In the genomic region with DNA sequence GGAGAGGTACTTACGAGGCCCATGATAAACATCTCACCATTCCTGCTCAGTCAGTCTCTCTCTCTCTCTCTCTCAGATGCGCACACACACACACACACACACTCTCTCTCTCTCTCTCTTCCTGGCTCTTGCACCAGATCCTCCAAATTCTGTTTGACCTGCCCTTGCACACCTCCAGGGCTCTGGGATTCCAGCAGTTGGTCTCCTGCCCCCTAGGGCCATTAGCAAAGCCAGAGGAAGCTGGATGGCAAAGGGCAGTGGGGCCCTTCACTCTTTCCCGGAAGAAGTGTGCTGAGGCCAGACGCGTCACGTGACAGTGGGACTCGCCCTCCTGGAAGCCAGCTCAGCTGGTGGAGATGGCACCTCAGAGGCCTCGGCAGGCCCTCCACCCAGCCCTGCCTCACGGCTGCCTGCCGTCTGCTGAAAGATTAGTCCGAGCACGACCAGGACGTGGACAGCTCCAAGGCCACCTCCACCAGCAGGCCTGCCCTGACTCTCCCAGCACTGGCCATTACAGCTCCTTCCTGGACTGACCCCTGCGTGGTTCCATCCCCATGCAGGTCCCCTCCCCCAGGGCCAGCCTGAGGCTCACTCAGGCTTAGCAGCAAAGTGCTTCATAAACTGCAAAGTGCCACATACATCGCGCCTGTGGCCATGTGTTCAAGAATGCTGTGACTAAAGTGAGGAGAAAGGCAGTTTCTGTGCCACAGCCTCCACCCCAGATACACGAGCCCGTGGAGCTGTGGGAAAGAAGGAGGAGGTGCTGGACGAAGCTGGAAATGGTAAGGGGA, we compare ENCODE assay signal across 8 cellular contexts. TPM values are rescaled to one million over a fixed set of nuclear protein-coding genes. Genes with fewer than 3 reads are reported as not detected.
DNase-seq lines count a peak whose midpoint lies in the region; ATAC-seq, FAIRE-seq and TF ChIP-seq lines count a peak whose summit lies in the region.

No MANE protein-coding gene starts in this region.

- 23% methylated on average over 16 of the region's 19 CpGs for WGBS in K562 (ENCODE audit: insufficient coverage, low coverage, missing lambda C conversion rate)
- 62% methylated on average over 19 of the region's 19 CpGs for WGBS in liver

- POLR2A ChIA-PET in K562 (lab: Yijun Ruan, JAX), result interaction anchor here (0.5 to 1.0 kb wide), 6 partner anchors 27 to 1991 kb away, joined by 3 to 4 read pairs (median 3); partner anchors contain the start of gene RPL3

- H3K27ac ChIP-seq in K562 (ENCODE audit: extremely low read depth, low read depth, low read length) (no peak overlapping the region), liver (ENCODE audit: low read depth in 1 of 2, low read length in 2 of 2) (peak overlapping the region; percentile 7 to 17), thoracic aorta (no peak overlapping the region)

- peak; percentile 45 for ATAC-seq in K562
- no peak for ATAC-seq in thoracic aorta (ENCODE audit: insufficient number of reproducible peaks, low FRiP score, low read depth)

- FAIRE-seq in K562 (lab: Jason Lieb, UNC), result peak; percentile 26

- H3K36me3 Mint-ChIP-seq in CD14-positive monocyte, result peaks cover 17 to 19% of the 10 kb centered on the region in 2 donors

- no peak for TF ChIP-seq CTCF in CD14-positive monocyte (IDR thresholded peaks at IDR 0.05)
- TF ChIP-seq CTCF in K562 (IDR thresholded peaks at IDR 0.05 in 2 of 3, conservative IDR thresholded peaks at IDR 0.05 in 1 of 3; ENCODE audit: insufficient read depth in 2 of 3, low read depth in 1 of 3, low read length in 3 of 3), result no peak
- TF ChIP-seq CTCF in liver (IDR thresholded peaks at IDR 0.05; ENCODE audit: low read depth, low read length, missing input control), result no peak
- no peak for TF ChIP-seq CTCF in thoracic aorta (IDR thresholded peaks at IDR 0.05)

- peak overlapping the region; percentile 80 for H2AFZ ChIP-seq in K562 (ENCODE audit: low read depth, low read length)

- CTCF ChIA-PET in K562 (lab: Yijun Ruan, JAX; ENCODE audit: low intra/inter-chr PET ratio), result interaction anchor here (1.0 kb wide), 1 partner anchor 26 kb away, joined by 3 read pairs; no protein-coding TSS in a partner anchor

- H3K27ac Mint-ChIP-seq in CD14-positive monocyte, result peak overlapping the region in 4 of 7 donors; percentile 14 to 77 (median 50)

- in situ Hi-C loops in K562 (cut with MboI), result no loop called here

- H3K27me3 Mint-ChIP-seq in CD14-positive monocyte (ENCODE audit: low read depth in 3 of 3), result peaks cover 82 to 95% (median 89%) of the 10 kb centered on the region in 3 donors

- H3K9me3 ChIP-seq in K562 (replicated peaks; ENCODE audit: control insufficient read depth, insufficient read depth, low read depth, low read length) (no peaks in the 10 kb centered on the region), liver (ENCODE audit: control insufficient read depth in 4 of 4, low read length in 3 of 4) (no peaks in the 10 kb centered on the region), thoracic aorta (no peaks in the 10 kb centered on the region)

- H3K36me3 ChIP-seq in K562 (ENCODE audit: control insufficient read depth, insufficient read depth, low read length) (no peaks in the 10 kb centered on the region), liver (ENCODE audit: control insufficient read depth in 4 of 4, insufficient read depth in 3 of 4, low read depth in 1 of 4, low read length in 3 of 4) (no peaks in the 10 kb centered on the region), thoracic aorta (no peaks in the 10 kb centered on the region)

- H3K4me3 ChIP-seq in K562, result no peak overlapping the region
- H3K4me3 ChIP-seq in liver (ENCODE audit: low read depth in 1 of 3, low read length in 3 of 3), result no peak overlapping the region
- peak overlapping the region; percentile 72 for H3K4me3 ChIP-seq in thoracic aorta

- intact Hi-C loops in CD14-positive monocyte (cut with micrococcal nuclease) (no loop called here), K562 (cut with micrococcal nuclease) (loop anchor here (10.0 kb wide), 1 partner anchor 64 kb away; no protein-coding TSS in a partner anchor)

- peak overlapping the region; percentile 37 for H3K4me2 ChIP-seq in K562 (ENCODE audit: insufficient read depth, low read length)

- no TSS peak for BruUV-seq in K562 (replicated peaks; lab: Mats Ljungman, UMichigan)

- H3K27me3 ChIP-seq in K562 (ENCODE audit: control insufficient read depth in 2 of 2, insufficient read depth in 2 of 2, low read length in 2 of 2) (peaks cover 0 to 4% of the 10 kb centered on the region in 2 experiments; a peak in 2 of 5 replicates), liver (ENCODE audit: control insufficient read depth in 4 of 4, insufficient read depth in 4 of 4, low read length in 3 of 4) (no peaks in the 10 kb centered on the region), thoracic aorta (replicated peaks; ENCODE audit: insufficient read depth) (peaks cover 1% of the 10 kb centered on the region)

- TF ChIP-seq POLR2A in K562 (conservative IDR thresholded peaks at IDR 0.05), result no peak

- peak overlapping the region; percentile 70 to 91 for H3K4me3 Mint-ChIP-seq in CD14-positive monocyte

- H3K79me2 ChIP-seq in K562 (ENCODE audit: control insufficient read depth, insufficient read depth, low read length), result no peaks in the 10 kb centered on the region; the same call in 2 of the 3 replicates

- no peak for TF ChIP-seq EP300 in K562 (IDR thresholded peaks at IDR 0.05; ENCODE audit: low read length)

- H3K9ac ChIP-seq in K562 (ENCODE audit: insufficient read depth in 1 of 2, low read depth in 2 of 2, low read length in 2 of 2) (peak overlapping the region in 1 of 2 experiments; percentile 59; a peak in 2 of 4 replicates), liver (ENCODE audit: low read depth in 1 of 2, low read length in 2 of 2) (no peak overlapping the region)

- peaks cover 49% of the 10 kb centered on the region for H3K4me1 Mint-ChIP-seq in CD14-positive monocyte

- H4K20me1 ChIP-seq in K562 (replicated peaks; ENCODE audit: control insufficient read depth, insufficient read depth, low read length), result peaks cover 3% of the 10 kb centered on the region; the same call in 1 of the 2 replicates

- no peak for TF ChIP-seq RAD21 in K562 (CRISPR knock-in tag; conservative IDR thresholded peaks at IDR 0.05 in 1 of 2, IDR thresholded peaks at IDR 0.05 in 1 of 2)
- TF ChIP-seq RAD21 in liver (IDR thresholded peaks at IDR 0.05), result no peak

- peaks cover 0 to 31% (median 20%) of the 10 kb centered on the region in 7 donors for H3K9me3 Mint-ChIP-seq in CD14-positive monocyte

- no peaks in the 10 kb centered on the region for H3K9me1 ChIP-seq in K562 (ENCODE audit: control insufficient read depth, insufficient read depth, low read length)

- H3K4me1 ChIP-seq in K562 (replicated peaks in 1 of 2; ENCODE audit: control insufficient read depth in 2 of 2, insufficient read depth in 2 of 2, low read length in 2 of 2) (peaks cover 25 to 71% of the 10 kb centered on the region in 2 experiments; a peak in 4 of 5 replicates), liver (ENCODE audit: control insufficient read depth in 4 of 4, insufficient read depth in 4 of 4, low read length in 3 of 4) (peaks cover 12 to 66% (median 37%) of the 10 kb centered on the region in 4 donors), thoracic aorta (ENCODE audit: control insufficient read depth in 1 of 2, low read depth in 2 of 2) (peaks cover 30 to 47% of the 10 kb centered on the region in 2 donors)

- peak; percentile 61 for DNase-seq in CD14-positive monocyte (ENCODE audit: low spot score)
- peak; percentile 61 for DNase-seq in NCI-H2029 (lab: John Stamatoyannopoulos, UW)
- DNase-seq in K562 (ENCODE audit: extremely low read depth in 1 of 4, low spot score in 3 of 4), result peak in 3 of 4 experiments; percentile 30 to 42 (median 38)
- no peak for DNase-seq in thoracic aorta (ENCODE audit: low spot score)
- no peak for DNase-seq in cerebellum (ENCODE audit: low spot score)
- DNase-seq in AG20443 (ENCODE audit: low spot score), result no peak
- DNase-seq in NCI-H187 (lab: John Stamatoyannopoulos, UW), result no peak

TF ChIP-seq in K562, 482 proteins besides CTCF, POLR2A, EP300 and RAD21 (continues in another document):
- TF ChIP-seq SMARCE1 (IDR thresholded peaks at IDR 0.05), result peak; percentile 60; the same call in 1 of the 2 replicates
- no peak for TF ChIP-seq BCL6 (CRISPR knock-in tag; IDR thresholded peaks at IDR 0.05)
- 0 out of 2 replicates have a peak, but pooled peaks have one; percentile 28 for TF ChIP-seq GATAD2A (IDR thresholded peaks at IDR 0.05)
- 0 out of 2 replicates have a peak, but pooled peaks have one; percentile 30 for TF ChIP-seq BCOR (IDR thresholded peaks at IDR 0.05)
- TF ChIP-seq CREB1 (IDR thresholded peaks at IDR 0.05), result no peak
- 0 out of 2 replicates have a peak, but pooled peaks have one; percentile 17 for TF ChIP-seq CREB1 (CRISPR knock-in tag; IDR thresholded peaks at IDR 0.05)

TF ChIP-seq in liver, 16 proteins besides CTCF, POLR2A, EP300 and RAD21 (continues in another document):
- TF ChIP-seq, protein P1, sequence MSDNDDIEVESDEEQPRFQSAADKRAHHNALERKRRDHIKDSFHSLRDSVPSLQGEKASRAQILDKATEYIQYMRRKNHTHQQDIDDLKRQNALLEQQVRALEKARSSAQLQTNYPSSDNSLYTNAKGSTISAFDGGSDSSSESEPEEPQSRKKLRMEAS (IDR thresholded peaks at IDR 0.05), result no peak
- TF ChIP-seq ATF3 (IDR thresholded peaks at IDR 0.05), result no peak

RNA-seq across cellular contexts. Expression of gene PDGFB, which starts 3.7 kb away (rescaled TPM):
- polyA plus RNA-seq in CD14-positive monocyte (not detected), K562 (2011; rRNA removed) (3.6 and 4.0 TPM in 2 replicates), K562 (2014; fragmentation: Illumina TruSeq; extraction: Trizol) (0.40 and 0.89 TPM in 2 replicates), K562 (2014; fragmentation: Nextera tagmentation; extraction: Ambion mirVana) (under 1 TPM; 0.07 to 0.15 TPM), K562 (2014; rRNA removed) (0.50 and 0.56 TPM in 2 replicates), liver (1 to 10 TPM in 1 of 2 donors, under 1 TPM in 1; 0.25 to 4.5 TPM)
- total RNA-seq in K562 (2011; cell fraction: chromatin; rRNA removed; ENCODE audit: low replicate concordance), result 4.7 and 16.7 TPM in 2 replicates
- 12.4 and 26.7 TPM in 2 replicates for total RNA-seq in K562 (2011; cell fraction: nucleolus; rRNA removed)
- 8.9 and 13.1 TPM in 2 replicates for total RNA-seq in K562 (2011; cell fraction: nucleoplasm; rRNA removed)
- total RNA-seq in K562 (2014; rRNA removed) (0.69 and 1.1 TPM in 2 replicates), K562 (2014; rRNA removed; fragmentation: Illumina TruSeq; extraction: Trizol) (0.13 and 0.22 TPM in 2 replicates), K562 (2015; rRNA removed; fragmentation: Illumina TruSeq; extraction: Trizol) (0.11 TPM in 1 of 2 replicates, not detected in the other), K562 (2021) (1.2 and 1.4 TPM in 2 replicates), liver (1 to 10 TPM in 1 of 2 donors, under 1 TPM in 1; 0.98 to 2.5 TPM), thoracic aorta (10 to 100 TPM; 10.8 to 12.6 TPM), cerebellum (6.9 TPM)
- polyA plus RNA-seq in K562 (2011; cell fraction: cytosol; rRNA removed), result 4.9 and 8.7 TPM in 2 replicates
- polyA plus RNA-seq in K562 (2011; cell fraction: nucleus; rRNA removed), result 8.4 and 18.7 TPM in 2 replicates
- polyA plus RNA-seq in K562 (2012), result 0.32 and 1.7 TPM in 2 replicates
- polyA minus RNA-seq in K562 (2011; rRNA and poly(A)+ RNA removed), result 3.8 and 6.7 TPM in 2 replicates
- polyA minus RNA-seq in K562 (2011; cell fraction: cytosol; rRNA and poly(A)+ RNA removed), result 7.7 and 8.4 TPM in 2 replicates
- polyA minus RNA-seq in K562 (2011; cell fraction: nucleus; rRNA and poly(A)+ RNA removed), result 3.2 and 4.0 TPM in 2 replicates

Comparison
In these comparisons a context has a peak if more than half of its experiments do, and no peak if none do; other contexts are left out.
1. DNase-seq: peak in CD14-positive monocyte (single experiment), NCI-H2029 (single experiment) and K562 (3 of 4); none in thoracic aorta (single experiment), cerebellum (single experiment), AG20443 (single experiment) and NCI-H187 (0 of 2).
2. H3K27ac ChIP-seq: peak in liver (2 of 2); none in K562 (single experiment) and thoracic aorta (0 of 2).